In genomic region chr4:74946196-74946595, GRCh38 we compare ENCODE assay signal across 16 cellular contexts. TPM values are rescaled to one million over a fixed set of nuclear protein-coding genes. Genes with fewer than 3 reads are reported as not detected.
DNase-seq lines count a peak whose midpoint lies in the region; ATAC-seq and TF ChIP-seq lines count a peak whose summit lies in the region.
"Had no signal": no experiment of that assay in that cellular context is flagged by ENCODE, and none has a peak within 500 bp of the region (broad histone marks: within the 10 kb centered on the region; RNA-seq: fewer than 3 reads in every experiment).

No MANE protein-coding gene starts in this region.

- no peaks in the 10 kb centered on the region for H3K9me3 ChIP-seq in hepatocyte (ENCODE audit: low read depth)
- H3K9me3 ChIP-seq: Caco-2 had no signal

- H3K9me3 Mint-ChIP-seq in memory B cell, result no peaks in the 10 kb centered on the region
- H3K9me3 Mint-ChIP-seq: CD4-positive, alpha-beta T cell had no signal

- no peaks in the 10 kb centered on the region for H4K20me1 ChIP-seq in hepatocyte (ENCODE audit: insufficient read depth, poor library complexity, severe bottlenecking)
- H4K20me1 ChIP-seq: BLaER1 treated with 17β-estradiol and CSF1 and Interleukin-3, amounts not matched to agents 10 nM and 100 nM had no signal

- H3K4me2 ChIP-seq in hepatocyte, result no peak overlapping the region
- H3K4me2 ChIP-seq: BLaER1 treated with 17β-estradiol and CSF1 and Interleukin-3, amounts not matched to agents 10 nM and 100 nM had no signal

- peaks cover 60% of the 10 kb centered on the region for H3K79me2 ChIP-seq in hepatocyte

- H3K4me3 Mint-ChIP-seq in memory B cell, result no peak overlapping the region
- H3K4me3 Mint-ChIP-seq: B cell; CD4-positive, alpha-beta T cell; CD8-positive, alpha-beta T cell had no signal

- no peak overlapping the region for H3K4me3 ChIP-seq in hepatocyte
- H3K4me3 ChIP-seq: BLaER1 treated with 17β-estradiol and CSF1 and Interleukin-3, amounts not matched to agents 10 nM and 100 nM had no signal

- peaks cover 6% of the 10 kb centered on the region for H3K36me3 Mint-ChIP-seq in memory B cell
- H3K36me3 Mint-ChIP-seq: CD8-positive, alpha-beta T cell had no signal

- TF ChIP-seq CTCF in hepatocyte (IDR thresholded peaks at IDR 0.05; ENCODE audit: poor library complexity), result no peak

- peak overlapping the region; percentile 43 for H3K27ac Mint-ChIP-seq in memory B cell
- H3K27ac Mint-ChIP-seq: B cell; CD4-positive, alpha-beta T cell; CD8-positive, alpha-beta T cell had no signal

- no peaks in the 10 kb centered on the region for H3K27me3 ChIP-seq in hepatocyte
- H3K27me3 ChIP-seq: BLaER1 treated with 17β-estradiol and CSF1 and Interleukin-3, amounts not matched to agents 10 nM and 100 nM had no signal

- ATAC-seq in memory B cell (ENCODE audit: low read depth) (no peak), HG03354 (IDR thresholded peaks at IDR 0.05; ENCODE audit: poor library complexity, severe bottlenecking, unreplicated experiment) (no peak)
- ATAC-seq: CD8-positive, alpha-beta T cell had no signal

- peak overlapping the region; percentile 39 for H3K27ac ChIP-seq in hepatocyte
- H3K27ac ChIP-seq: BLaER1 treated with 17β-estradiol and CSF1 and Interleukin-3, amounts not matched to agents 10 nM and 100 nM; C4-2B had no signal

- DNase-seq in hepatocyte (ENCODE audit: low spot score) (no peak), memory B cell (ENCODE audit: low spot score in 2 of 2) (no peak), HK-2 (ENCODE audit: unreplicated experiment) (no peak), AML-193 (lab: John Stamatoyannopoulos, UW) (no peak)
- DNase-seq: 8988T; ACHN; Caco-2; Calu3; CD4-positive, alpha-beta T cell; CD8-positive, alpha-beta T cell; DMS79 treated with DMSO at 0.1 percent for 48 hours; GF-D8 had no signal

- WGBS in hepatocyte (ENCODE audit: low lambda C conversion rate, missing lambda C conversion rate), result 53% methylated on average over 3 of the region's 3 CpGs

- peaks cover 10% of the 10 kb centered on the region for H3K4me1 Mint-ChIP-seq in memory B cell

- no peaks in the 10 kb centered on the region for H3K36me3 ChIP-seq in hepatocyte (replicated peaks; ENCODE audit: insufficient read depth, low read depth)
- H3K36me3 ChIP-seq: BLaER1 treated with 17β-estradiol and CSF1 and Interleukin-3, amounts not matched to agents 10 nM and 100 nM had no signal

- no peaks in the 10 kb centered on the region for H3K27me3 Mint-ChIP-seq in memory B cell
- H3K27me3 Mint-ChIP-seq: B cell had no signal

- H3K9me2 ChIP-seq in hepatocyte (replicated peaks; ENCODE audit: insufficient read depth), result no peaks in the 10 kb centered on the region

- no peak overlapping the region for H2AFZ ChIP-seq in hepatocyte

- peaks cover 14% of the 10 kb centered on the region for H3K4me1 ChIP-seq in hepatocyte (ENCODE audit: insufficient read depth)
- H3K4me1 ChIP-seq: BLaER1 treated with 17β-estradiol and CSF1 and Interleukin-3, amounts not matched to agents 10 nM and 100 nM had no signal

RNA-seq across cellular contexts. Expression of gene PARM1, which starts 13.3 kb away (rescaled TPM):
- 154 and 158 TPM in 2 replicates for total RNA-seq in hepatocyte
- 90.4 and 107 TPM in 2 replicates for polyA plus RNA-seq in hepatocyte
- total RNA-seq: CD8-positive, alpha-beta T cell had no signal
